In the genomic region with DNA sequence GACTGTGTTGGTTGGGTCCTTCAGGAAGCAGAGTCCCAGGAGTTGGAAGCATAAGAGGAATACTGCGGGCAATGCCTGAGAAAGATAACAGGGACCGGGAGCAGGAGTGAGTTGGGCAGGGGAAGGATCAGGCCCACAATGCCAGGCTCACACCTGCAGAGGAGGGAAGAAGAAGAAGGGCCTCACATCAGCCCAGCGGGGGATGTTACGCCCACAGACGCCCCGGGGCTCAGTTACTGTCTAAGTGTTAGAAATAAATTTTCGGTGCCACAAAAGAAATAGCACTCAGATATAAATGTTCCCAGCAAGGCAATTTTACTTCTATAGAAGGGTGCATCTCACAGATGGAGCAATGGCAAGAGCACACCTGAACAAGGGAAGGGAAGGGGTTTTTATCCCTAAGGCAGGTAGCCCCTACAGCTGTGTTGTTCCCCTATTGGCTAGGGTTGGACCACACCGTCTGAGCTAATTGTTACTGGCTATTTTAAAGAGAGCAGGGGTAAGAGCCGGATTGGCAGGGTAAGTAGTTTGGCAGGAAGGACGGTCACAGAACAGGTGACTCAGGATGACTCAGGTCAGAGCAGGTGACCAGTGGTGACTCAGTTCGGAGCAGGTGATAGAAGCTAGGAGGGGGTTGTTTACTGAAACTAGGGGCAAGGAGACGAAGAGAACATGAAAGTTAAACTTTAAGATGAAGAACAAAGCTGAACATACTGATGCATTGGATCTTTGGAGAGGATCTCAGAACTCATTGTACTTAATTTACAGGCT, we compare ENCODE assay signal across 1 cellular context.
TF ChIP-seq lines count a peak whose summit lies in the region.

A gene (plus strand): TSS at position 602 of the 771 bp plus-strand sequence. CDS start 2,787 bp downstream, outside the sequence.

TF ChIP-seq in K562, 482 proteins besides CTCF, POLR2A, EP300 and RAD21 (continued from another document):
- TF ChIP-seq, protein P1, sequence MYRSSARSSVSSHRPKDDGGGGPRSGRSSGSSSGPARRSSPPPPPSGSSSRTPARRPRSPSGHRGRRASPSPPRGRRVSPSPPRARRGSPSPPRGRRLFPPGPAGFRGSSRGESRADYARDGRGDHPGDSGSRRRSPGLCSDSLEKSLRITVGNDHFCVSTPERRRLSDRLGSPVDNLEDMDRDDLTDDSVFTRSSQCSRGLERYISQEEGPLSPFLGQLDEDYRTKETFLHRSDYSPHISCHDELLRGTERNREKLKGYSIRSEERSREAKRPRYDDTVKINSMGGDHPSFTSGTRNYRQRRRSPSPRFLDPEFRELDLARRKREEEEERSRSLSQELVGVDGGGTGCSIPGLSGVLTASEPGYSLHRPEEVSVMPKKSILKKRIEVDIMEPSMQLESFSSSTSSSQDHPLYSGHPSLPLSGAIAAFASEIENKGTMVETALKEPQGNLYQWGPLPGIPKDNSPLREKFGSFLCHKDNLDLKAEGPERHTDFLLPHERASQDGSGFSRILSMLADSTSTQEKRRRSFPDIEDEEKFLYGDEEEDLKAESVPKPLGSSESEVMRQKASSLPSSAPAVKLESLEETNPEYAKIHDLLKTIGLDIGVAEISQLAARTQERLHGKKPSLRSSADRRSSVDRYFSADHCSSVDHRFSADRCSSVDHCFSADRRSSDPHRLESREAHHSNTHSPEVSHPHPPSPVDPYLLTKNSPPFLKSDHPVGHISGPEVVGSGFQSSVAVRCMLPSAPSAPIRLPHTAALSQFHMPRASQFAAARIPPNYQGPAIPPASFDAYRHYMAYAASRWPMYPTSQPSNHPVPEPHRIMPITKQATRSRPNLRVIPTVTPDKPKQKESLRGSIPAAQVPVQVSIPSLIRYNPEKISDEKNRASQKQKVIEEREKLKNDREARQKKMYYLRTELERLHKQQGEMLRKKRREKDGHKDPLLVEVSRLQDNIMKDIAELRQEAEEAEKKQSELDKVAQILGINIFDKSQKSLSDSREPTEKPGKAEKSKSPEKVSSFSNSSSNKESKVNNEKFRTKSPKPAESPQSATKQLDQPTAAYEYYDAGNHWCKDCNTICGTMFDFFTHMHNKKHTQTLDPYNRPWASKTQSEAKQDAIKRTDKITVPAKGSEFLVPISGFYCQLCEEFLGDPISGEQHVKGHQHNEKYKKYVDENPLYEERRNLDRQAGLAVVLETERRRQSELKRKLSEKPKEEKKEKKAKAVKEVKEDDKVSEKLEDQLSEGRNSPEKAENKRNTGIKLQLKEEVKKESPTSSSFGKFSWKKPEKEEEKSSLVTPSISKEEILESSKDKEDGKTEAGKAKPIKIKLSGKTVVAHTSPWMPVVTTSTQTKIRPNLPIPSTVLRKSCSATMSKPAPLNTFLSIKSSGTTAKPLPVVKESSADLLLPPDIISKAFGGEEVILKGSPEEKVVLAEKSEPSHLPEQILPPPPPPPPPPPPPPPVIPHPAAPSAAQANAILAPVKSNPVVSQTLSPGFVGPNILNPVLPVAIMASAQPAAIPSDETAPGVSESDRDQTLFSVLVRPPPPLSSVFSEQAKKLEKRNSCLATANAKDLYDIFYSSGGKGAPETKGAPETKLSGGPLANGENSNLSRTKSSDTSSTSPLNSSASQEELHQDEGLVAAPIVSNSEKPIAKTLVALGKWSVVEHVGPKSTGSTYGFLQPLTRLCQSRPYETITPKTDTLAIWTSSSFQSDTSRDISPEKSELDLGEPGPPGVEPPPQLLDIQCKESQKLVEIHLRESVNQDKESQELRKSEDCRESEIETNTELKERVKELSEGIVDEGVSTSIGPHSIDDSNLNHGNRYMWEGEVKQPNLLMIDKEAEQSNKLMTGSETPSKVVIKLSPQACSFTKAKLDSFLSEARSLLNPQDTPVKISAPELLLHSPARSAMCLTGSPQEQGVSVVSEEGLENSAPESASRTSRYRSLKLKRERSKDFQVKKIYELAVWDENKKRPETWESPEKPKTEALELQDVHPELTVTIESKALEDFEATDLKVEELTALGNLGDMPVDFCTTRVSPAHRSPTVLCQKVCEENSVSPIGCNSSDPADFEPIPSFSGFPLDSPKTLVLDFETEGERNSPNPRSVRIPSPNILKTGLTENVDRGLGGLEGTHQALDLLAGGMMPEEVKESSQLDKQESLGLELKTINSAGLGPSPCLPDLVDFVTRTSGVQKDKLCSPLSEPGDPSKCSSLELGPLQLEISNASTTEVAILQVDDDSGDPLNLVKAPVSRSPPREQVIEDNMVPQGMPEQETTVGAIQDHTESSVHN (IDR thresholded peaks at IDR 0.05; ENCODE audit: borderline replicate concordance in 1 of 2, low read depth in 1 of 2): peak in 1 of 2 experiments; percentile 36; a peak in 1 of 4 replicates
- TF ChIP-seq JUND (IDR thresholded peaks at IDR 0.05; ENCODE audit: borderline replicate concordance, low read depth, low read length): peak; percentile 55
- peak; percentile 35; the same call in 1 of the 3 replicates for TF ChIP-seq JUND (tag; IDR thresholded peaks at IDR 0.05; ENCODE audit: borderline replicate concordance, low read depth, low read length)
- no peak for TF ChIP-seq FOXA1 (IDR thresholded peaks at IDR 0.05; ENCODE audit: borderline replicate concordance)
- TF ChIP-seq CBFA2T3 (IDR thresholded peaks at IDR 0.05): 0 out of 2 replicates have a peak, but pooled peaks have one; percentile 27
- TF ChIP-seq SMARCA4 (IDR thresholded peaks at IDR 0.05): no peak
- TF ChIP-seq, protein P2, sequence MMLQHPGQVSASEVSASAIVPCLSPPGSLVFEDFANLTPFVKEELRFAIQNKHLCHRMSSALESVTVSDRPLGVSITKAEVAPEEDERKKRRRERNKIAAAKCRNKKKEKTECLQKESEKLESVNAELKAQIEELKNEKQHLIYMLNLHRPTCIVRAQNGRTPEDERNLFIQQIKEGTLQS (IDR thresholded peaks at IDR 0.05): peak; percentile 79
- TF ChIP-seq, protein P2 (CRISPR knock-in tag; conservative IDR thresholded peaks at IDR 0.05): no peak
- TF ChIP-seq, protein P3, sequence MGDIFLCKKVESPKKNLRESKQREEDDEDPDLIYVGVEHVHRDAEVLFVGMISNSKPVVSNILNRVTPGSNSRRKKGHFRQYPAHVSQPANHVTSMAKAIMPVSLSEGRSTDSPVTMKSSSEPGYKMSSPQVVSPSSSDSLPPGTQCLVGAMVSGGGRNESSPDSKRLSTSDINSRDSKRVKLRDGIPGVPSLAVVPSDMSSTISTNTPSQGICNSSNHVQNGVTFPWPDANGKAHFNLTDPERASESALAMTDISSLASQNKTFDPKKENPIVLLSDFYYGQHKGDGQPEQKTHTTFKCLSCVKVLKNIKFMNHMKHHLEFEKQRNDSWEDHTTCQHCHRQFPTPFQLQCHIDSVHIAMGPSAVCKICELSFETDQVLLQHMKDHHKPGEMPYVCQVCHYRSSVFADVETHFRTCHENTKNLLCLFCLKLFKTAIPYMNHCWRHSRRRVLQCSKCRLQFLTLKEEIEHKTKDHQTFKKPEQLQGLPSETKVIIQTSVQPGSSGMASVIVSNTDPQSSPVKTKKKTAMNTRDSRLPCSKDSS (IDR thresholded peaks at IDR 0.05; ENCODE audit: low read depth, partially characterized antibody): peak; percentile 99
- no peak for TF ChIP-seq ESRRB (CRISPR knock-in tag; IDR thresholded peaks at IDR 0.05; ENCODE audit: borderline replicate concordance)
- peak; percentile 30; the same call in 1 of the 2 replicates for TF ChIP-seq ZNF316 (IDR thresholded peaks at IDR 0.05)
- no peak for TF ChIP-seq MAFF (IDR thresholded peaks at IDR 0.05; ENCODE audit: low read length)
- TF ChIP-seq MIER1 (IDR thresholded peaks at IDR 0.05; ENCODE audit: low read depth): 0 out of 2 replicates have a peak, but pooled peaks have one; percentile 30
- 0 out of 2 replicates have a peak, but pooled peaks have one; percentile 24 for TF ChIP-seq ARID1B (IDR thresholded peaks at IDR 0.05)
- 0 out of 4 replicates have a peak, but pooled peaks of 1 of the 2 experiments have one; percentile 8 for TF ChIP-seq KDM1A (IDR thresholded peaks at IDR 0.05)
- 0 out of 2 replicates have a peak, but pooled peaks have one; percentile 40 for TF ChIP-seq JUN (IDR thresholded peaks at IDR 0.05; ENCODE audit: borderline replicate concordance, low read depth, low read length)
- no peak for TF ChIP-seq JUN (CRISPR knock-in tag; IDR thresholded peaks at IDR 0.05; ENCODE audit: borderline replicate concordance)
- TF ChIP-seq KLF13 (tag; IDR thresholded peaks at IDR 0.05; ENCODE audit: borderline replicate concordance, low read depth): no peak
TF ChIP-seq in K562: peak in this region for 16.
